ENCODE assay signal across 20 cellular contexts in the genomic region with DNA sequence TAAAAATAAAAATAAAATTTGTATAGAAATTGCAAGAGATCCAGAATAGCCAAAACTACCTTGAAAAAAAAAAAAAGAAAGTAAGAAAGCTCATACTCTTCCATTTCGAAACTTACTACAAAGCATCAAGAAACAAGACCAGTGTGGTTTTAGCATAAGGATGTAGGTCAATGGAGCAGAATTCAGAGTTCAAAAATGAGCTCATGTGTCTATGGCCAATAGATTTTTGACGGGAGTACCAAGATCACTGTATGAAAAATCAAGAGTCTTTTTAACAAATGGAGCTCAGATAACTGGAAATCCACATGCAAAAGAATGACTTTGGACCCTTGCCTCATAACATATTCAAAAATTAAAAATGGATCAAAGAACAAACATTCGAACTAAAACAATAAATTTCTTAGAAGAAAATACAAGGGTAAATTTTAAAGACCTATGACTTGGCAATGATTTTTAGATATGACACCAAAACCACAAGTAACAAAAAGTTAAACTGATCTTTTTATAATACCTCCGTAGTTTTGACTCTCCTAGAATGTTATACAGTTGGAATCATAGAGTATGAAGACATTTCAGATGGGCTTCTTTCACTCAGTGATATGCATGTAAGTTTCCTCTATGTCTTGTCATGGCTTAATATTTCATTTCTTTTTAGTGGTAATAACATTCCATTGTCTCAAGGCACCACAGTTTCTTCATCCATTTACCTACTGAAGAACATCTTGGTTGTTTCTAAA. TPM values are rescaled to one million over a fixed set of nuclear protein-coding genes. Genes with fewer than 3 reads are reported as not detected.
A peak's percentile ranks its signal among the peaks of the same experiment; 100 is the strongest.
DNase-seq lines count a peak whose midpoint lies in the region; ATAC-seq and TF ChIP-seq lines count a peak whose summit lies in the region.
"Had no signal": no experiment of that assay in that cellular context is flagged by ENCODE, and none has a peak within 500 bp of the region (broad histone marks: within the 10 kb centered on the region; RNA-seq: fewer than 3 reads in every experiment).

No MANE protein-coding gene starts in this region.

- peak; percentile 51 to 81 for ATAC-seq in activated T-cell treated with anti-CD3 and anti-CD28 coated beads, Interleukin-2, amount 50 U/mL, for 72 hours (replicated peaks in 1 of 2)
- peak; percentile 95 for ATAC-seq in stimulated activated effector memory CD8-positive, alpha-beta T cell treated with anti-CD3 and anti-CD28 coated beads, Interleukin-12 subunit alpha, Interleukin-12 subunit beta, amount 100 ng/mL, for 72 hours
- ATAC-seq in GM18907 (IDR thresholded peaks at IDR 0.05; ENCODE audit: unreplicated experiment) = no peak
- ATAC-seq: left lung, mucosa of descending colon had no signal

- no peak overlapping the region for H2BK5ac ChIP-seq in neuronal stem cell (ENCODE audit: low read length)

- H3K4me2 ChIP-seq in OCI-LY1 (ENCODE audit: low read length) (peak overlapping the region; percentile 3; the same call in 1 of the 2 replicates), neuronal stem cell (ENCODE audit: insufficient read depth, low read length, poor library complexity, severe bottlenecking) (no peak overlapping the region)
- H3K4me2 ChIP-seq: KMS-11 had no signal

- no peak overlapping the region for H4K8ac ChIP-seq in neuronal stem cell (ENCODE audit: low read depth, low read length)

- no CpG with 5 or more reads among the region's 4 CpGs for whole genome bisulfite sequencing in neuronal stem cell (ENCODE audit: extremely low coverage in 2 of 2, insufficient read length in 2 of 2, insufficient replicate concordance in 1 of 2), 2 donors

- no peak overlapping the region for H2BK15ac ChIP-seq in neuronal stem cell (ENCODE audit: low read length)

- no peak for DNase-seq in activated T-cell treated with anti-CD3 and anti-CD28 coated beads, Interleukin-2, amount 50 U/mL, for 72 hours
- no peak for DNase-seq in activated T-cell treated with anti-CD3 and anti-CD28 coated beads, Interleukin-2, amount 50 U/mL, for 48 hours
- DNase-seq in chondrocyte (ENCODE audit: low spot score) = no peak
- no peak for DNase-seq in stimulated activated effector memory CD8-positive, alpha-beta T cell treated with anti-CD3 and anti-CD28 coated beads, Interleukin-12 subunit alpha, Interleukin-12 subunit beta, amount 100 ng/mL, for 72 hours (ENCODE audit: low spot score in 2 of 2)
- DNase-seq in neuronal stem cell (ENCODE audit: low spot score) = no peak
- no peak for DNase-seq in progenitor cell of endocrine pancreas (ENCODE audit: low spot score, unreplicated experiment)
- DNase-seq: activated CD8-positive, alpha-beta memory T cell treated with anti-CD3 and anti-CD28 coated beads, Interleukin-2, amount 50 U/mL, for 48 hours; H7; left lung; mucosa of descending colon; NCI-H1105 treated with DMSO at 0.1 percent for 48 hours; NCI-H524; SHP77 treated with DMSO at 0.1 percent for 48 hours; sigmoid colon; stimulated activated CD4-positive, alpha-beta T cell treated with anti-CD3 and anti-CD28 coated beads, Interleukin-1b, Interleukin-23, amount 100 ng/mL, for 48 hours had no signal

- H3K27me3 ChIP-seq in OCI-LY1 (ENCODE audit: insufficient read depth, low read length) (no peaks in the 10 kb centered on the region), neuronal stem cell (ENCODE audit: control insufficient read depth in 3 of 3, insufficient read depth in 3 of 3, low read depth in 1 of 3, low read length in 3 of 3) (no peaks in the 10 kb centered on the region)
- H3K27me3 ChIP-seq: esophagus muscularis mucosa, left lung, sigmoid colon had no signal

- H4K91ac ChIP-seq in neuronal stem cell (ENCODE audit: low read depth, low read length, poor library complexity) = no peak overlapping the region

- H4K20me1 ChIP-seq in OCI-LY1 (ENCODE audit: insufficient read depth, low read length) = no peaks in the 10 kb centered on the region

- no peak overlapping the region for H3K23ac ChIP-seq in neuronal stem cell (ENCODE audit: low read depth, low read length, poor library complexity)

- H3K36me3 ChIP-seq in OCI-LY1 (ENCODE audit: insufficient read depth, low read length) (no peaks in the 10 kb centered on the region), neuronal stem cell (replicated peaks in 1 of 2; ENCODE audit: control insufficient read depth in 2 of 2, insufficient read depth in 2 of 2, low read length in 2 of 2) (peaks cover 0 to 8% of the 10 kb centered on the region in 2 donors)
- H3K36me3 ChIP-seq: esophagus muscularis mucosa, left lung, sigmoid colon had no signal

- no peaks in the 10 kb centered on the region for H3K27me3 Mint-ChIP-seq in activated T-cell treated with anti-CD3 and anti-CD28 coated beads, Interleukin-2, amount 50 U/mL, for 72 hours (ENCODE audit: low read depth)
- H3K27me3 Mint-ChIP-seq in chondrocyte (ENCODE audit: low read depth) (no peaks in the 10 kb centered on the region), progenitor cell of endocrine pancreas (no peaks in the 10 kb centered on the region)

- H3K4me3 Mint-ChIP-seq in activated T-cell treated with anti-CD3 and anti-CD28 coated beads, Interleukin-2, amount 50 U/mL, for 72 hours = peak overlapping the region; percentile 54 to 96
- H3K4me3 Mint-ChIP-seq in chondrocyte (ENCODE audit: unreplicated experiment) (no peak overlapping the region), progenitor cell of endocrine pancreas (ENCODE audit: low read depth) (no peak overlapping the region)
- peak overlapping the region; percentile 70 for H3K4me3 Mint-ChIP-seq in stimulated activated effector memory CD8-positive, alpha-beta T cell treated with anti-CD3 and anti-CD28 coated beads, Interleukin-12 subunit alpha, Interleukin-12 subunit beta, amount 100 ng/mL, for 72 hours
- H3K4me3 Mint-ChIP-seq: T-helper 1 cell treated with Interleukin-12 subunit alpha and Interleukin-12 subunit beta and Interleukin-4 antibody, amounts not matched to agents 30 μg/mL and 1 μg/mL, for 36 hours had no signal

- H3K9ac ChIP-seq in OCI-LY1 (ENCODE audit: low read length) (no peak overlapping the region), neuronal stem cell (ENCODE audit: low read depth, low read length, poor library complexity) (no peak overlapping the region)
- H3K9ac ChIP-seq: KMS-11 had no signal

- no peak overlapping the region for H3K4me3 ChIP-seq in OCI-LY1 (ENCODE audit: low read depth, low read length, poor library complexity, severe bottlenecking)
- H3K4me3 ChIP-seq in neuronal stem cell (ENCODE audit: low read length in 2 of 2) = no peak overlapping the region
- H3K4me3 ChIP-seq: esophagus muscularis mucosa, left lung, mucosa of descending colon, sigmoid colon had no signal

- H3K79me2 ChIP-seq in OCI-LY1 (ENCODE audit: insufficient read depth, low read length) = peaks cover 47% of the 10 kb centered on the region

- H3K14ac ChIP-seq in neuronal stem cell (ENCODE audit: low read length) = no peak overlapping the region

- peaks cover 3 to 9% of the 10 kb centered on the region in 2 donors for H3K36me3 Mint-ChIP-seq in activated T-cell treated with anti-CD3 and anti-CD28 coated beads, Interleukin-2, amount 50 U/mL, for 72 hours (ENCODE audit: insufficient read depth in 2 of 2)
- no peaks in the 10 kb centered on the region for H3K36me3 Mint-ChIP-seq in chondrocyte (ENCODE audit: low read depth)
- H3K36me3 Mint-ChIP-seq in stimulated activated effector memory CD8-positive, alpha-beta T cell treated with anti-CD3 and anti-CD28 coated beads, Interleukin-12 subunit alpha, Interleukin-12 subunit beta, amount 100 ng/mL, for 72 hours = peaks cover 14% of the 10 kb centered on the region
- no peaks in the 10 kb centered on the region for H3K36me3 Mint-ChIP-seq in progenitor cell of endocrine pancreas (ENCODE audit: insufficient read depth)

- H3K27ac Mint-ChIP-seq in activated T-cell treated with anti-CD3 and anti-CD28 coated beads, Interleukin-2, amount 50 U/mL, for 72 hours = peak overlapping the region; percentile 99
- peak overlapping the region; percentile 61 for H3K27ac Mint-ChIP-seq in chondrocyte (ENCODE audit: unreplicated experiment)
- peak overlapping the region; percentile 94 for H3K27ac Mint-ChIP-seq in stimulated activated effector memory CD8-positive, alpha-beta T cell treated with anti-CD3 and anti-CD28 coated beads, Interleukin-12 subunit alpha, Interleukin-12 subunit beta, amount 100 ng/mL, for 72 hours
- H3K27ac Mint-ChIP-seq in progenitor cell of endocrine pancreas = no peak overlapping the region
- H3K27ac Mint-ChIP-seq: T-helper 1 cell treated with Interleukin-12 subunit alpha and Interleukin-12 subunit beta and Interleukin-4 antibody, amounts not matched to agents 30 μg/mL and 1 μg/mL, for 36 hours had no signal

- no peaks in the 10 kb centered on the region for H3K9me3 Mint-ChIP-seq in activated T-cell treated with anti-CD3 and anti-CD28 coated beads, Interleukin-2, amount 50 U/mL, for 72 hours
- H3K9me3 Mint-ChIP-seq in chondrocyte (ENCODE audit: low read depth) (no peaks in the 10 kb centered on the region), progenitor cell of endocrine pancreas (ENCODE audit: low read depth) (no peaks in the 10 kb centered on the region)
- H3K9me3 Mint-ChIP-seq in stimulated activated effector memory CD8-positive, alpha-beta T cell treated with anti-CD3 and anti-CD28 coated beads, Interleukin-12 subunit alpha, Interleukin-12 subunit beta, amount 100 ng/mL, for 72 hours = no peaks in the 10 kb centered on the region
- H3K9me3 Mint-ChIP-seq: T-helper 1 cell treated with Interleukin-12 subunit alpha and Interleukin-12 subunit beta and Interleukin-4 antibody, amounts not matched to agents 30 μg/mL and 1 μg/mL, for 36 hours had no signal

- H3K79me1 ChIP-seq in neuronal stem cell (ENCODE audit: low read depth, low read length) = no peaks in the 10 kb centered on the region

- peak overlapping the region; percentile 76 for H3K27ac ChIP-seq in OCI-LY1 (ENCODE audit: low read depth, low read length, poor library complexity, severe bottlenecking)
- no peak overlapping the region for H3K27ac ChIP-seq in neuronal stem cell (replicated peaks; ENCODE audit: low read length)
- H3K27ac ChIP-seq: esophagus muscularis mucosa, KMS-11, left lung, sigmoid colon had no signal

- H3K18ac ChIP-seq in neuronal stem cell (ENCODE audit: low read length) = no peak overlapping the region

- H3K4me1 ChIP-seq in OCI-LY1 (ENCODE audit: insufficient read depth, low read length, severe bottlenecking) = peaks cover 38% of the 10 kb centered on the region
- H3K4me1 ChIP-seq in neuronal stem cell (ENCODE audit: control insufficient read depth in 2 of 2, insufficient read depth in 1 of 2, low read depth in 1 of 2, low read length in 2 of 2) = peaks cover 0 to 9% of the 10 kb centered on the region in 2 donors

- H2AFZ ChIP-seq in OCI-LY1 (ENCODE audit: low read length) = no peak overlapping the region
- no peak overlapping the region for H2AFZ ChIP-seq in neuronal stem cell (ENCODE audit: low read length)

- no peak overlapping the region for H2BK12ac ChIP-seq in neuronal stem cell (ENCODE audit: low read length)

- no peaks in the 10 kb centered on the region for H3K9me2 ChIP-seq in OCI-LY1 (ENCODE audit: low read depth, low read length)

- H3K9me3 ChIP-seq in OCI-LY1 (ENCODE audit: low read length) (no peaks in the 10 kb centered on the region), neuronal stem cell (replicated peaks in 1 of 2; ENCODE audit: control insufficient read depth in 2 of 2, insufficient read depth in 1 of 2, low read depth in 1 of 2, low read length in 2 of 2) (peaks cover 0 to 13% of the 10 kb centered on the region in 2 donors)
- H3K9me3 ChIP-seq: esophagus muscularis mucosa, left lung, mucosa of descending colon, sigmoid colon had no signal

- H3K4me1 Mint-ChIP-seq in activated T-cell treated with anti-CD3 and anti-CD28 coated beads, Interleukin-2, amount 50 U/mL, for 72 hours (ENCODE audit: low read depth) = peaks cover 68% of the 10 kb centered on the region
- peaks cover 50% of the 10 kb centered on the region for H3K4me1 Mint-ChIP-seq in chondrocyte (ENCODE audit: low read depth)
- H3K4me1 Mint-ChIP-seq in stimulated activated effector memory CD8-positive, alpha-beta T cell treated with anti-CD3 and anti-CD28 coated beads, Interleukin-12 subunit alpha, Interleukin-12 subunit beta, amount 100 ng/mL, for 72 hours = peaks cover 69% of the 10 kb centered on the region
- H3K4me1 Mint-ChIP-seq in progenitor cell of endocrine pancreas (ENCODE audit: low read depth) = no peaks in the 10 kb centered on the region

- TF ChIP-seq CTCF in OCI-LY1 (IDR thresholded peaks at IDR 0.05; ENCODE audit: low read length) (no peak), chondrocyte (IDR thresholded peaks at IDR 0.05) (no peak), progenitor cell of endocrine pancreas (IDR thresholded peaks at IDR 0.05; ENCODE audit: unreplicated experiment) (no peak)

- no peak overlapping the region for H2BK120ac ChIP-seq in neuronal stem cell (ENCODE audit: low read depth, low read length)

- H2AK5ac ChIP-seq in neuronal stem cell (ENCODE audit: low read depth, low read length) = no peak overlapping the region

- no peaks in the 10 kb centered on the region for H3F3A ChIP-seq in OCI-LY1 (ENCODE audit: insufficient read depth, low read length)

- no peak overlapping the region for H3K4ac ChIP-seq in neuronal stem cell (ENCODE audit: low read length)

RNA-seq across cellular contexts. Expression of gene KLF12, which starts 43.2 kb away (rescaled TPM):
- 10 to 100 TPM; 32.0 to 42.1 TPM for total RNA-seq in activated T-cell treated with anti-CD3 and anti-CD28 coated beads, Interleukin-2, amount 50 U/mL, for 72 hours
- total RNA-seq in chondrocyte (25.2 to 29.0 TPM (median 28.4 TPM) in 3 replicates), progenitor cell of endocrine pancreas (25.2 and 25.4 TPM in 2 replicates)
- 5.4 TPM for polyA plus RNA-seq in neuronal stem cell (2013, experiment 1 of 2)
- polyA plus RNA-seq in neuronal stem cell (2013, experiment 2 of 2) = 5.6 TPM

Comparison
In these comparisons a context has a peak if more than half of its experiments do, and no peak if none do; other contexts are left out.
1. H3K4me3 Mint-ChIP-seq: peak in activated T-cell treated with anti-CD3 and anti-CD28 coated beads, Interleukin-2, amount 50 U/mL, for 72 hours (2 of 2) and stimulated activated effector memory CD8-positive, alpha-beta T cell treated with anti-CD3 and anti-CD28 coated beads, Interleukin-12 subunit alpha, Interleukin-12 subunit beta, amount 100 ng/mL, for 72 hours (single experiment); none in chondrocyte (single experiment) and progenitor cell of endocrine pancreas (single experiment).